21 cellular contexts compared by ENCODE assay signal in genomic region chr11:46506486-46506808, GRCh38.
DNase-seq lines count a peak whose midpoint lies in the region; ATAC-seq, FAIRE-seq and TF ChIP-seq lines count a peak whose summit lies in the region.
"Had no signal": no experiment of that assay in that cellular context is flagged by ENCODE, and none has a peak within 500 bp of the region (broad histone marks: within the 10 kb centered on the region; RNA-seq: fewer than 3 reads in every experiment).

No MANE protein-coding gene starts in this region.

- H4K91ac ChIP-seq in H9 (ENCODE audit: insufficient read length, low read depth, low read length): no peak overlapping the region

- TF ChIP-seq CTCF in H9 (conservative IDR thresholded peaks at IDR 0.05) (no peak), GM12878 (IDR thresholded peaks at IDR 0.05 in 2 of 3, conservative IDR thresholded peaks at IDR 0.05 in 1 of 3; ENCODE audit: control insufficient read depth in 2 of 3, extremely low read depth in 1 of 3, insufficient read depth in 1 of 3, low read depth in 3 of 3, low read length in 3 of 3) (no peak)

- H3K27me3 ChIP-seq in H9 (ENCODE audit: insufficient read depth, low read length) (no peaks in the 10 kb centered on the region), GM12878 (replicated peaks in 1 of 2; ENCODE audit: control insufficient read depth in 2 of 2, insufficient read depth in 2 of 2, low read length in 1 of 2) (no peaks in the 10 kb centered on the region), small intestine (ENCODE audit: control insufficient read depth in 2 of 2, insufficient read depth in 2 of 2, low read length in 2 of 2) (no peaks in the 10 kb centered on the region)
- H3K27me3 ChIP-seq: right lobe of liver, SJCRH30 had no signal

- TF ChIP-seq EP300 in GM12878 (IDR thresholded peaks at IDR 0.05; ENCODE audit: borderline replicate concordance in 1 of 2, control insufficient read depth in 1 of 2, low read depth in 2 of 2, low read length in 2 of 2): no peak

- H3K4me1 ChIP-seq in H9 (ENCODE audit: insufficient read depth, low read length) (peaks cover 7% of the 10 kb centered on the region; the same call in 1 of the 2 replicates), GM12878 (ENCODE audit: control insufficient read depth, insufficient read depth, low read length) (peaks cover 15% of the 10 kb centered on the region), small intestine (ENCODE audit: control insufficient read depth in 2 of 2, insufficient read depth in 1 of 2, low read depth in 1 of 2, low read length in 1 of 2) (no peaks in the 10 kb centered on the region)
- H3K4me1 ChIP-seq: SJCRH30 had no signal

- no peak for ATAC-seq in activated naive CD4-positive, alpha-beta T cell treated with anti-CD3 and anti-CD28 coated beads, Interleukin-2, amount 50 U/mL, for 72 hours
- ATAC-seq in GM12878: no peak
- ATAC-seq in HG03565 (IDR thresholded peaks at IDR 0.05; ENCODE audit: unreplicated experiment): no peak
- ATAC-seq: naive thymus-derived CD8-positive, alpha-beta T cell; right lobe of liver; T-cell had no signal

- POLR2A ChIA-PET in GM12878 (lab: Charles Lee): interaction anchor here (0.5 to 0.7 kb wide), 3 partner anchors 40 to 1930 kb away, joined by 3 to 5 read pairs (median 3); no protein-coding TSS in a partner anchor

- H2AFZ ChIP-seq in H9 (ENCODE audit: low read length): no peak overlapping the region
- H2AFZ ChIP-seq in GM12878 (ENCODE audit: control insufficient read depth, low read depth, low read length): no peak overlapping the region
- H2AFZ ChIP-seq: parathyroid adenoma, PC-9 had no signal

- no TSS peak for BruUV-seq in GM12878 (replicated peaks; lab: Mats Ljungman, UMichigan)

- no peak for DNase-seq in activated naive CD4-positive, alpha-beta T cell treated with anti-CD3 and anti-CD28 coated beads, Interleukin-2, amount 50 U/mL, for 72 hours (ENCODE audit: low spot score in 2 of 2)
- DNase-seq in activated naive CD4-positive, alpha-beta T cell (lab: John Stamatoyannopoulos, UW): no peak
- DNase-seq in H9 (no peak), GM12878 (ENCODE audit: low read depth, low spot score) (no peak), small intestine (no peak), iPS-NIHi11 (ENCODE audit: low spot score) (no peak), NCI-H526 (lab: John Stamatoyannopoulos, UW) (no peak)
- DNase-seq: activated naive CD8-positive, alpha-beta T cell treated with anti-CD3 and anti-CD28 coated beads, Interleukin-2, amount 10 ng/mL, durations not matched to agents 7 days and 5 days; naive thymus-derived CD8-positive, alpha-beta T cell; NCI-H2107; NCI-H510A; PC-9; right lobe of liver; SJCRH30; T-cell had no signal

- H3K4me3 ChIP-seq in GM12878 (no peak overlapping the region), small intestine (ENCODE audit: low read depth in 1 of 2, low read length in 2 of 2) (no peak overlapping the region)
- H3K4me3 ChIP-seq: coronary artery, PC-9, right lobe of liver, SJCRH30 had no signal

- H3K9me3 Mint-ChIP-seq in activated naive CD4-positive, alpha-beta T cell treated with anti-CD3 and anti-CD28 coated beads, Interleukin-2, amount 50 U/mL, for 72 hours: no peaks in the 10 kb centered on the region
- H3K9me3 Mint-ChIP-seq in H9: no peaks in the 10 kb centered on the region
- H3K9me3 Mint-ChIP-seq: activated naive CD8-positive, alpha-beta T cell treated with anti-CD3 and anti-CD28 coated beads, Interleukin-2, amount 10 ng/mL, durations not matched to agents 7 days and 5 days; brain; naive thymus-derived CD8-positive, alpha-beta T cell; T-cell had no signal

- TF ChIP-seq RAD21 in GM12878 (IDR thresholded peaks at IDR 0.05; ENCODE audit: insufficient read depth, low read depth, low read length): no peak

- no peak overlapping the region for H3K4me3 Mint-ChIP-seq in H9
- H3K4me3 Mint-ChIP-seq: activated naive CD8-positive, alpha-beta T cell treated with anti-CD3 and anti-CD28 coated beads, Interleukin-2, amount 10 ng/mL, durations not matched to agents 7 days and 5 days; brain; naive thymus-derived CD8-positive, alpha-beta T cell; T-cell had no signal

- H2BK120ac ChIP-seq in H9 (ENCODE audit: low read depth, low read length, poor library complexity, severe bottlenecking): no peak overlapping the region

- no peaks in the 10 kb centered on the region for H3K27me3 Mint-ChIP-seq in H9 (ENCODE audit: low read depth)
- H3K27me3 Mint-ChIP-seq: activated naive CD8-positive, alpha-beta T cell treated with anti-CD3 and anti-CD28 coated beads, Interleukin-2, amount 10 ng/mL, durations not matched to agents 7 days and 5 days; brain; naive thymus-derived CD8-positive, alpha-beta T cell; T-cell had no signal

- no peak for TF ChIP-seq POLR2A in GM12878 (IDR thresholded peaks at IDR 0.05; ENCODE audit: low read depth, low read length)

- no peak overlapping the region for H4K8ac ChIP-seq in H9 (replicated peaks; ENCODE audit: insufficient read length, low read depth, low read length)

- WGBS in H9 (ENCODE audit: extremely low coverage, insufficient read length, low lambda C conversion rate): no CpG with 5 or more reads among the region's 2 CpGs
- 27% methylated on average over 2 of the region's 2 CpGs for WGBS in GM12878 (ENCODE audit: insufficient coverage, insufficient replicate concordance, low lambda C conversion rate, missing lambda C conversion rate)
- 34 to 59% (median 37%) methylated on average over 2 of the region's 2 CpGs for WGBS in small intestine, 3 donors

- no peak overlapping the region for H2BK5ac ChIP-seq in H9 (ENCODE audit: insufficient read length, low read length)

- CTCF ChIA-PET in GM12878 (lab: Yijun Ruan, JAX): interaction anchor here (0.7 to 9.6 kb wide), 6 partner anchors 10 to 119 kb away, joined by 3 to 136 read pairs (median 4); no protein-coding TSS in a partner anchor

- peak overlapping the region; percentile 49 to 93 for H3K27ac Mint-ChIP-seq in activated naive CD4-positive, alpha-beta T cell treated with anti-CD3 and anti-CD28 coated beads, Interleukin-2, amount 50 U/mL, for 72 hours
- peak overlapping the region in 2 of 3 experiments; percentile 18 to 21; a peak in 3 of 7 replicates for H3K27ac Mint-ChIP-seq in H9
- H3K27ac Mint-ChIP-seq: activated naive CD8-positive, alpha-beta T cell treated with anti-CD3 and anti-CD28 coated beads, Interleukin-2, amount 10 ng/mL, durations not matched to agents 7 days and 5 days; T-cell had no signal

- H3K14ac ChIP-seq in H9 (ENCODE audit: insufficient read depth, low read length): no peak overlapping the region

- no peak overlapping the region for H4K5ac ChIP-seq in H9 (ENCODE audit: insufficient read length, low read depth, low read length)

- H3K4ac ChIP-seq in H9 (ENCODE audit: low read depth, low read length): no peak overlapping the region

- no peak overlapping the region for H2BK12ac ChIP-seq in H9 (ENCODE audit: insufficient read length, low read depth, low read length)

- H2AK5ac ChIP-seq in H9 (ENCODE audit: insufficient read length, low read length): no peak overlapping the region

- H3K23me2 ChIP-seq in H9 (ENCODE audit: insufficient read length, low read depth, low read length, poor library complexity, severe bottlenecking): no peaks in the 10 kb centered on the region

- no peak overlapping the region for H2BK15ac ChIP-seq in H9 (ENCODE audit: low read depth, low read length)

- H3K18ac ChIP-seq in H9 (ENCODE audit: insufficient read length, low read depth, low read length): no peak overlapping the region

- H3K4me2 ChIP-seq in H9 (ENCODE audit: insufficient read depth, insufficient read length, low read length) (no peak overlapping the region), GM12878 (ENCODE audit: control insufficient read depth, insufficient read depth) (no peak overlapping the region)
- H3K4me2 ChIP-seq: PC-9 had no signal

- H3K9me3 ChIP-seq in H9 (ENCODE audit: control insufficient read depth, low read depth, low read length) (no peaks in the 10 kb centered on the region), GM12878 (replicated peaks; ENCODE audit: control insufficient read depth, insufficient read depth, low read length) (no peaks in the 10 kb centered on the region), small intestine (ENCODE audit: control insufficient read depth, low read depth) (no peaks in the 10 kb centered on the region)
- H3K9me3 ChIP-seq: right lobe of liver, SJCRH30 had no signal

- H3K36me3 Mint-ChIP-seq in activated naive CD4-positive, alpha-beta T cell treated with anti-CD3 and anti-CD28 coated beads, Interleukin-2, amount 50 U/mL, for 72 hours: no peaks in the 10 kb centered on the region
- H3K36me3 Mint-ChIP-seq in H9 (ENCODE audit: insufficient read depth in 1 of 3, low read depth in 3 of 3): peaks cover 6 to 17% (median 10%) of the 10 kb centered on the region in 3 experiments; a peak in 6 of 7 replicates

- H3K56ac ChIP-seq in H9 (ENCODE audit: insufficient read length, low read depth, low read length): no peak overlapping the region

- SMC1A ChIA-PET in GM12878 (lab: Charles Lee; ENCODE audit: uncharacterized antibody, unreplicated experiment): interaction anchor here (0.9 to 6.4 kb wide), 7 partner anchors 9 to 28 kb away, joined by 3 to 51 read pairs (median 4); no protein-coding TSS in a partner anchor

- H3T11ph ChIP-seq in H9 (ENCODE audit: low read length): no peak overlapping the region

- no peaks in the 10 kb centered on the region for H3K79me1 ChIP-seq in H9 (ENCODE audit: insufficient read depth, low read depth, low read length, poor library complexity, severe bottlenecking)

- H4K20me1 ChIP-seq in H9 (ENCODE audit: control insufficient read depth, insufficient read depth, insufficient read length) (no peaks in the 10 kb centered on the region), GM12878 (ENCODE audit: control insufficient read depth, insufficient read depth) (no peaks in the 10 kb centered on the region)

- FAIRE-seq in GM12878 (lab: Jason Lieb, UNC): no peak
- no peak for FAIRE-seq in small intestine (lab: Jason Lieb, UNC)
- FAIRE-seq: H1 had no signal

- H3K36me3 ChIP-seq in GM12878 (ENCODE audit: control insufficient read depth in 2 of 2, insufficient read depth in 2 of 2, low read length in 1 of 2) (peaks cover 5 to 10% of the 10 kb centered on the region in 2 experiments; a peak in 3 of 4 replicates), small intestine (ENCODE audit: control insufficient read depth in 2 of 2, insufficient read depth in 2 of 2, low read length in 2 of 2) (peaks cover 7 to 13% of the 10 kb centered on the region in 2 donors)

- peak overlapping the region; percentile 27 for H2BK20ac ChIP-seq in H9 (ENCODE audit: low read depth, low read length, poor library complexity, severe bottlenecking)

- H3K9ac ChIP-seq in H9 (ENCODE audit: extremely low read depth, insufficient read length, low read length): no peak overlapping the region
- no peak overlapping the region for H3K9ac ChIP-seq in GM12878 (ENCODE audit: control insufficient read depth, insufficient read depth, low read length)
- H3K9ac ChIP-seq: parathyroid adenoma had no signal

- H3K23ac ChIP-seq in H9 (ENCODE audit: insufficient read length, low read depth, low read length): no peak overlapping the region

- in situ Hi-C loops in GM12878 (cut with MboI): no loop called here

- H3K4me1 Mint-ChIP-seq in H9: peaks cover 21 to 27% of the 10 kb centered on the region in 2 experiments

- no peaks in the 10 kb centered on the region for H3K79me2 ChIP-seq in H9 (ENCODE audit: insufficient read depth, low read length)
- no peaks in the 10 kb centered on the region for H3K79me2 ChIP-seq in GM12878 (ENCODE audit: control insufficient read depth, insufficient read depth, low read length)
- H3K79me2 ChIP-seq: parathyroid adenoma had no signal

- RAD21 ChIA-PET in GM12878 (lab: Charles Lee; ENCODE audit: unreplicated experiment): interaction anchor here (1.1 to 3.3 kb wide), 7 partner anchors 11 to 74 kb away, joined by 3 to 30 read pairs (median 5); no protein-coding TSS in a partner anchor

- intact Hi-C loops in GM12878 (cut with micrococcal nuclease; ENCODE audit: unreplicated experiment): no loop called here

- H3K27ac ChIP-seq in H9 (ENCODE audit: insufficient read length, low read depth, low read length) (no peak overlapping the region), GM12878 (ENCODE audit: control insufficient read depth, insufficient read depth) (peak overlapping the region; percentile 53), small intestine (ENCODE audit: low read depth in 1 of 2, low read length in 1 of 2) (peak overlapping the region; percentile 60 to 70)
- H3K27ac ChIP-seq: C4-2B, coronary artery, parathyroid adenoma, PC-9, right lobe of liver, SJCRH30 had no signal
